In genomic region chr5:159184858-159185381, GRCh38 we compare ENCODE assay signal across 8 cellular contexts. TPM values are rescaled to one million over a fixed set of nuclear protein-coding genes. Genes with fewer than 3 reads are reported as not detected.
DNase-seq lines count a peak whose midpoint lies in the region; ATAC-seq, FAIRE-seq and TF ChIP-seq lines count a peak whose summit lies in the region.

No MANE protein-coding gene starts in this region.

- H3K9ac ChIP-seq in HepG2 (ENCODE audit: insufficient read depth, low read depth, low read length), result no peak overlapping the region

- TF ChIP-seq EP300 in HepG2 (IDR thresholded peaks at IDR 0.05; ENCODE audit: low read depth in 2 of 2, low read length in 2 of 2) (no peak), HepG2 (CRISPR knock-in tag; IDR thresholded peaks at IDR 0.05; ENCODE audit: borderline replicate concordance) (no peak)

- H3K27me3 ChIP-seq in HepG2 (ENCODE audit: control insufficient read depth in 1 of 2, insufficient read depth in 2 of 2, low read length in 2 of 2), result no peaks in the 10 kb centered on the region

- ATAC-seq in HepG2, result no peak
- ATAC-seq in GM19035 (IDR thresholded peaks at IDR 0.05; ENCODE audit: unreplicated experiment), result no peak

- intact Hi-C loops in HepG2 (cut with micrococcal nuclease; ENCODE audit: unreplicated experiment), result no loop called here

- H2AFZ ChIP-seq in HepG2 (ENCODE audit: low read length), result no peak overlapping the region

- TF ChIP-seq CTCF in HEK293 (tag by site-specific recombination; IDR thresholded peaks at IDR 0.05) (no peak), HepG2 (CRISPR knock-in tag; IDR thresholded peaks at IDR 0.05) (no peak)

- TF ChIP-seq POLR2A in HepG2 (IDR thresholded peaks at IDR 0.05; ENCODE audit: insufficient read depth in 1 of 2, low read depth in 2 of 2, low read length in 2 of 2), result no peak

- H3K27ac ChIP-seq in HEK293 (ENCODE audit: extremely low read depth, low read depth, low read length) (no peak overlapping the region), HepG2 (ENCODE audit: extremely low read length, insufficient read depth, low read length) (no peak overlapping the region)

- peaks cover under 1 to 13% of the 10 kb centered on the region in 2 experiments; a peak in 2 of 3 replicates for H3K36me3 ChIP-seq in HEK293 (ENCODE audit: control insufficient read depth in 2 of 2, insufficient read depth in 1 of 2, low read length in 2 of 2)
- peaks cover 0 to 28% of the 10 kb centered on the region in 2 experiments; a peak in 2 of 5 replicates for H3K36me3 ChIP-seq in HepG2 (replicated peaks in 1 of 2; ENCODE audit: control insufficient read depth in 1 of 2, insufficient read depth in 2 of 2, low read length in 2 of 2)

- FAIRE-seq in HepG2 (lab: Jason Lieb, UNC), result no peak

- DNase-seq in AG08396 (ENCODE audit: low spot score), result peak; percentile 45
- DNase-seq in activated T-cell treated with anti-CD3 and anti-CD28 coated beads for 4 hours, result peak; percentile 24
- DNase-seq in iPS-NIHi7 (ENCODE audit: extremely low spot score), result peak; percentile 26
- DNase-seq in HepG2 (ENCODE audit: low spot score), result no peak
- DNase-seq in NCI-H1092 treated with DMSO at 0.1 percent for 48 hours (lab: John Stamatoyannopoulos, UW), result no peak
- DNase-seq in NOMO-1 (lab: John Stamatoyannopoulos, UW; ENCODE audit: unreplicated experiment in 2 of 2), result no peak

- H4K20me1 ChIP-seq in HepG2 (ENCODE audit: insufficient read depth, low read length), result peaks cover 8% of the 10 kb centered on the region; the same call in 1 of the 2 replicates

- no peak overlapping the region for H3K4me3 ChIP-seq in HEK293 (ENCODE audit: low read depth, low read length)
- H3K4me3 ChIP-seq in HepG2 (replicated peaks in 1 of 3; ENCODE audit: insufficient read depth in 1 of 3, low read depth in 2 of 3, low read length in 3 of 3), result no peak overlapping the region

- in situ Hi-C loops in HepG2 (cut with HindIII; ENCODE audit: extremely low pct_ligation_motif_present, low pct_unique_long_range_greater_than_20kb), result no loop called here

- H3K9me3 ChIP-seq in HEK293 (ENCODE audit: control insufficient read depth, insufficient read depth, low read depth, low read length) (no peaks in the 10 kb centered on the region), HepG2 (ENCODE audit: low read length) (no peaks in the 10 kb centered on the region)

- no peak overlapping the region for H3K4me2 ChIP-seq in HepG2 (ENCODE audit: low read depth, low read length)

- POLR2A ChIA-PET in HEK293 (lab: Yijun Ruan, JAX) (interaction anchor here (0.7 to 1.4 kb wide), 2 partner anchors 15 to 24 kb away, joined by 3 to 4 read pairs; no protein-coding TSS in a partner anchor), HepG2 (lab: Yijun Ruan, JAX) (no interaction called here)

- 92% methylated on average over 4 of the region's 4 CpGs for WGBS in HepG2 (ENCODE audit: low lambda C conversion rate)

- CTCF ChIA-PET in HEK293 (lab: Yijun Ruan, JAX), result interaction anchor here (0.6 kb wide), 2 partner anchors 25 to 364 kb away, joined by 3 read pairs; no protein-coding TSS in a partner anchor
- CTCF ChIA-PET in HepG2 (lab: Yijun Ruan, JAX; ENCODE audit: low intra/inter-chr PET ratio, low total read pairs), result no interaction called here

- H3K4me1 ChIP-seq in HEK293 (ENCODE audit: control insufficient read depth, insufficient read depth, low read length) (peaks cover 21% of the 10 kb centered on the region), HepG2 (ENCODE audit: insufficient read depth, low read length) (peaks cover 38% of the 10 kb centered on the region)

- no TSS peak for BruUV-seq in HepG2 (replicated peaks; lab: Mats Ljungman, UMichigan)

- TF ChIP-seq RAD21 in HepG2 (CRISPR knock-in tag; IDR thresholded peaks at IDR 0.05), result no peak

- peaks cover 14% of the 10 kb centered on the region for H3K79me2 ChIP-seq in HepG2 (ENCODE audit: insufficient read depth, low read length)

TF ChIP-seq in HEK293, 187 proteins besides CTCF, POLR2A, EP300 and RAD21 (continues in another document):
- TF ChIP-seq, protein P1, sequence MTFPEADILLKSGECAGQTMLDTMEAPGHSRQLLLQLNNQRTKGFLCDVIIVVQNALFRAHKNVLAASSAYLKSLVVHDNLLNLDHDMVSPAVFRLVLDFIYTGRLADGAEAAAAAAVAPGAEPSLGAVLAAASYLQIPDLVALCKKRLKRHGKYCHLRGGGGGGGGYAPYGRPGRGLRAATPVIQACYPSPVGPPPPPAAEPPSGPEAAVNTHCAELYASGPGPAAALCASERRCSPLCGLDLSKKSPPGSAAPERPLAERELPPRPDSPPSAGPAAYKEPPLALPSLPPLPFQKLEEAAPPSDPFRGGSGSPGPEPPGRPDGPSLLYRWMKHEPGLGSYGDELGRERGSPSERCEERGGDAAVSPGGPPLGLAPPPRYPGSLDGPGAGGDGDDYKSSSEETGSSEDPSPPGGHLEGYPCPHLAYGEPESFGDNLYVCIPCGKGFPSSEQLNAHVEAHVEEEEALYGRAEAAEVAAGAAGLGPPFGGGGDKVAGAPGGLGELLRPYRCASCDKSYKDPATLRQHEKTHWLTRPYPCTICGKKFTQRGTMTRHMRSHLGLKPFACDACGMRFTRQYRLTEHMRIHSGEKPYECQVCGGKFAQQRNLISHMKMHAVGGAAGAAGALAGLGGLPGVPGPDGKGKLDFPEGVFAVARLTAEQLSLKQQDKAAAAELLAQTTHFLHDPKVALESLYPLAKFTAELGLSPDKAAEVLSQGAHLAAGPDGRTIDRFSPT (tag by site-specific recombination; IDR thresholded peaks at IDR 0.05), result no peak
- TF ChIP-seq GFI1B (tag by site-specific recombination; IDR thresholded peaks at IDR 0.05), result no peak
- no peak for TF ChIP-seq ZNF707 (tag by site-specific recombination; IDR thresholded peaks at IDR 0.05)
- no peak for TF ChIP-seq ZIC2 (tag by site-specific recombination; IDR thresholded peaks at IDR 0.05)
- TF ChIP-seq ZNF266 (tag by site-specific recombination; IDR thresholded peaks at IDR 0.05; ENCODE audit: low read depth), result no peak
- TF ChIP-seq ZXDB (tag by site-specific recombination; IDR thresholded peaks at IDR 0.05), result no peak
- no peak for TF ChIP-seq ZNF23 (tag by site-specific recombination; IDR thresholded peaks at IDR 0.05; ENCODE audit: borderline replicate concordance)

TF ChIP-seq in HepG2, 621 proteins besides CTCF, POLR2A, EP300 and RAD21:
- TF ChIP-seq SCMH1 (CRISPR knock-in tag; IDR thresholded peaks at IDR 0.05; ENCODE audit: borderline replicate concordance) (no peak), MAFK (conservative IDR thresholded peaks at IDR 0.05 in 1 of 2, IDR thresholded peaks at IDR 0.05 in 1 of 2; ENCODE audit: low read length in 2 of 2) (0 out of 4 replicates have a peak, but pooled peaks of 1 of the 2 experiments have one; percentile 25), THYN1 (CRISPR knock-in tag; IDR thresholded peaks at IDR 0.05; ENCODE audit: borderline replicate concordance, low read depth) (no peak), RFX1 (IDR thresholded peaks at IDR 0.05) (no peak)
TF ChIP-seq in HepG2: peak in this region for 1.

RNA-seq across cellular contexts. Expression of gene RNF145, which starts 24.4 kb away (rescaled TPM):
- 17.5 and 24.6 TPM in 2 replicates for total RNA-seq in HepG2 (2016; rRNA removed; fragmentation: Illumina TruSeq; extraction: Trizol)
- 8.6 and 11.6 TPM in 2 replicates for total RNA-seq in HepG2 (2016; cell fraction: cytosol; rRNA removed; fragmentation: Illumina TruSeq; extraction: Trizol; ENCODE audit: low read depth)
- 16.8 and 25.9 TPM in 2 replicates for total RNA-seq in HepG2 (2016; cell fraction: insoluble cytoplasmic fraction; rRNA removed; fragmentation: Illumina TruSeq; extraction: Trizol)
- total RNA-seq in HepG2 (2016; cell fraction: membrane; rRNA removed; fragmentation: Illumina TruSeq; extraction: Trizol), result 22.1 and 23.1 TPM in 2 replicates
- 26.1 and 27.7 TPM in 2 replicates for total RNA-seq in HepG2 (2016; cell fraction: nucleus; rRNA removed; fragmentation: Illumina TruSeq; extraction: Trizol)
- polyA plus RNA-seq in HepG2 (2011; rRNA removed), result 21.8 and 24.6 TPM in 2 replicates
- 7.3 and 15.5 TPM in 2 replicates for polyA plus RNA-seq in HepG2 (2011; cell fraction: cytosol; rRNA removed)
- 19.7 and 20.4 TPM in 2 replicates for polyA plus RNA-seq in HepG2 (2011; cell fraction: nucleus; rRNA removed)
- polyA plus RNA-seq in HepG2 (2012), result 22.5 and 23.9 TPM in 2 replicates
- polyA plus RNA-seq in HepG2 (2016; cell fraction: cytosol; fragmentation: Illumina TruSeq; extraction: Trizol; ENCODE audit: low read depth), result 23.7 and 24.5 TPM in 2 replicates
- 17.6 and 19.8 TPM in 2 replicates for polyA plus RNA-seq in HepG2 (2016; cell fraction: insoluble cytoplasmic fraction; fragmentation: Illumina TruSeq; extraction: Trizol; ENCODE audit: low read depth)
- 26.8 and 29.2 TPM in 2 replicates for polyA plus RNA-seq in HepG2 (2016; cell fraction: membrane; fragmentation: Illumina TruSeq; extraction: Trizol; ENCODE audit: low read depth)
- 37.0 and 40.9 TPM in 2 replicates for polyA plus RNA-seq in HepG2 (2016; cell fraction: nucleus; fragmentation: Illumina TruSeq; extraction: Trizol; ENCODE audit: insufficient read depth, low read depth)
- polyA minus RNA-seq in HepG2 (2011; rRNA and poly(A)+ RNA removed; ENCODE audit: low replicate concordance), result 14.3 and 35.2 TPM in 2 replicates
- 9.7 and 12.7 TPM in 2 replicates for polyA minus RNA-seq in HepG2 (2011; cell fraction: cytosol; rRNA and poly(A)+ RNA removed)
- 37.2 and 37.9 TPM in 2 replicates for polyA minus RNA-seq in HepG2 (2011; cell fraction: nucleus; rRNA and poly(A)+ RNA removed)

Comparison
In these comparisons a context has a peak if more than half of its experiments do, and no peak if none do; other contexts are left out.
1. DNase-seq: peak in AG08396 (single experiment), activated T-cell treated with anti-CD3 and anti-CD28 coated beads for 4 hours (single experiment) and iPS-NIHi7 (single experiment); none in HepG2 (single experiment), NCI-H1092 treated with DMSO at 0.1 percent for 48 hours (single experiment) and NOMO-1 (0 of 2).